In the genomic region with DNA sequence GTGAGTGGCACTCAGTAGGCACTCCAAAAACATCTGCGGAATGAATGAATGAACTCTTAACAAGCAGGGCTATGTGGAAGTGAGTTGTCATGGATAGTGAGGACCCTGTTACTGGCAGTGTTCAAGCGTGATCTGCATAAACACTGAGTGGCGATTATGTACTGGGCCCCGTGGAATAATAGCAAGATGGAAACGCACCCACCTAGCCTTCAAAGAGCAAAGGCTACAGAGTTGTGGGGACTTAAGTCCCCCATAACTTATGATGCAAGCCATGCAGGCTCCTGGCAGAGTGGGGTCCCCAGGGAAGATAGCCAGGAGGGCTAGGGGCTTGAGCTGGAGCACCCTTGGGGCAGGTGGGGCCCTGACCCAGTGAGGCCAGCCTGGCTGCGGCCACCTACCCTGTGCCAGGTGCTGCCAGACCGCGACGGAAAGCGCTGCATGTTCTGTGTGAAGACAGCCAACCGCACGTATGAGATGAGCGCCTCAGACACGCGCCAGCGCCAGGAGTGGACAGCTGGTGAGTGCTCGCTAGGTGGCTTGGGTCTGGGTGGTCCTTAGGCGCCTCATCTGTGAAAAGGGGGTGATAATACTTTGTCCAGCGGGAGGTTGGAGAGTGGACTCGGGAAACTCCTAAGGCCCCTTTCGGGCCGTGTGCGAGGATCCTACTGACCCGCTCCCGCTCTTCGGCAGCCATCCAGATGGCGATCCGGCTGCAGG, we compare ENCODE assay signal across 9 cellular contexts. TPM values are rescaled to one million over a fixed set of nuclear protein-coding genes. Genes with fewer than 3 reads are reported as not detected.
DNase-seq lines count a peak whose midpoint lies in the region; ATAC-seq, FAIRE-seq and TF ChIP-seq lines count a peak whose summit lies in the region.
"Had no signal": no experiment of that assay in that cellular context is flagged by ENCODE, and none has a peak within 500 bp of the region (broad histone marks: within the 10 kb centered on the region; RNA-seq: fewer than 3 reads in every experiment).

No MANE protein-coding gene starts in this region.

- H3K27me3 ChIP-seq in endothelial cell of umbilical vein (ENCODE audit: control insufficient read depth in 2 of 2, insufficient read depth in 2 of 2, low read length in 2 of 2): peaks cover 9 to 15% of the 10 kb centered on the region in 2 experiments

- no peaks in the 10 kb centered on the region for H3K9me3 ChIP-seq in endothelial cell of umbilical vein (replicated peaks; ENCODE audit: control insufficient read depth, insufficient read depth, low read length)

- peaks cover 5% of the 10 kb centered on the region for H3K4me1 ChIP-seq in endothelial cell of umbilical vein (ENCODE audit: control insufficient read depth, extremely low read depth, insufficient read depth, low read length)

- ATAC-seq in naive thymus-derived CD8-positive, alpha-beta T cell: no peak

- no TSS peak for BruUV-seq in endothelial cell of umbilical vein (replicated peaks; lab: Mats Ljungman, UMichigan)

- TF ChIP-seq CTCF in AG09309 (IDR thresholded peaks at IDR 0.05; ENCODE audit: control insufficient read depth, insufficient read depth, low read depth, low read length, missing control alignments): no peak
- no peak for TF ChIP-seq CTCF in endothelial cell of umbilical vein (IDR thresholded peaks at IDR 0.05; ENCODE audit: extremely low read depth in 1 of 2, insufficient read depth in 1 of 2, low read depth in 1 of 2, low read length in 2 of 2)

- no peaks in the 10 kb centered on the region for H3K27me3 Mint-ChIP-seq in naive thymus-derived CD8-positive, alpha-beta T cell

- no peak overlapping the region for H3K9ac ChIP-seq in endothelial cell of umbilical vein (replicated peaks; ENCODE audit: extremely low read depth, insufficient read depth, low read length)

- H3K27ac ChIP-seq in endothelial cell of umbilical vein (ENCODE audit: insufficient read depth, low read depth, low read length): no peak overlapping the region

- no peak for FAIRE-seq in endothelial cell of umbilical vein (lab: Jason Lieb, UNC)

- peak overlapping the region; percentile 59 for H3K4me2 ChIP-seq in endothelial cell of umbilical vein (ENCODE audit: insufficient read depth, low read length)

- no peak for DNase-seq in AG09309 (ENCODE audit: low read depth)
- DNase-seq in NCI-H1105 (lab: John Stamatoyannopoulos, UW): peak; percentile 36
- no peak for DNase-seq in endothelial cell of umbilical vein (ENCODE audit: low read depth, low spot score)
- DNase-seq in naive thymus-derived CD8-positive, alpha-beta T cell: no peak
- DNase-seq in T-helper 9 cell: no peak
- no peak for DNase-seq in T1000 (lab: John Stamatoyannopoulos, UW)
- no peak for DNase-seq in kidney glomerular epithelial cell (lab: John Stamatoyannopoulos, UW)
- DNase-seq in GM19238 (ENCODE audit: insufficient read length, low spot score): no peak
- DNase-seq: KG1 had no signal

- peaks cover 28 to 70% (median 56%) of the 10 kb centered on the region in 4 donors for H3K4me1 Mint-ChIP-seq in naive thymus-derived CD8-positive, alpha-beta T cell

- CTCF ChIA-PET in endothelial cell of umbilical vein (lab: Charles Lee): interaction anchor here (0.7 to 2.7 kb wide), 13 partner anchors 10 to 419 kb away, joined by 3 to 26 read pairs (median 4); a partner anchor contains a TSS

- H3K27ac Mint-ChIP-seq in naive thymus-derived CD8-positive, alpha-beta T cell: peak overlapping the region in 7 of 10 donors; percentile 59 to 100 (median 76)

- no peaks in the 10 kb centered on the region for H3K9me3 Mint-ChIP-seq in naive thymus-derived CD8-positive, alpha-beta T cell

- no peak for TF ChIP-seq POLR2A in endothelial cell of umbilical vein (IDR thresholded peaks at IDR 0.05; ENCODE audit: low read depth, low read length)

- no peaks in the 10 kb centered on the region for H4K20me1 ChIP-seq in endothelial cell of umbilical vein (replicated peaks; ENCODE audit: control insufficient read depth, extremely low read depth, insufficient read depth, low read length)

- H3K4me3 ChIP-seq in AG09309 (ENCODE audit: control insufficient read depth, low read depth, low read length) (peak overlapping the region; percentile 50), endothelial cell of umbilical vein (replicated peaks in 1 of 3; ENCODE audit: insufficient read depth in 1 of 3, low read depth in 1 of 3, low read length in 3 of 3) (peak overlapping the region; percentile 23 to 52 (median 31))

- no peaks in the 10 kb centered on the region for H3K79me2 ChIP-seq in endothelial cell of umbilical vein (ENCODE audit: control insufficient read depth, insufficient read depth, low read length)

- POLR2A ChIA-PET in endothelial cell of umbilical vein (lab: Charles Lee): no interaction called here
- POLR2A ChIA-PET in naive thymus-derived CD8-positive, alpha-beta T cell (lab: Charles Lee): interaction anchor here (0.6 to 26.4 kb wide), 4 partner anchors 12 to 226 kb away, joined by 3 to 766 read pairs (median 4); a partner anchor contains a TSS

- no peak overlapping the region for H3K4me3 Mint-ChIP-seq in naive thymus-derived CD8-positive, alpha-beta T cell

- intact Hi-C loops in endothelial cell of umbilical vein (cut with micrococcal nuclease): loop anchor here (2.0 kb wide), 1 partner anchor 19 kb away; no protein-coding TSS in a partner anchor

- H3K36me3 Mint-ChIP-seq in naive thymus-derived CD8-positive, alpha-beta T cell: peaks cover 11 to 87% (median 46%) of the 10 kb centered on the region in 3 donors

- no peaks in the 10 kb centered on the region for H3K9me1 ChIP-seq in endothelial cell of umbilical vein (replicated peaks; ENCODE audit: control insufficient read depth, extremely low read depth, insufficient read depth, low read length)

- H3K36me3 ChIP-seq in endothelial cell of umbilical vein (ENCODE audit: control insufficient read depth in 2 of 2, extremely low read depth in 1 of 2, insufficient read depth in 2 of 2, low read length in 2 of 2): no peaks in the 10 kb centered on the region

- H2AFZ ChIP-seq in endothelial cell of umbilical vein (ENCODE audit: low read depth, low read length): peak overlapping the region; percentile 93

- dilution Hi-C loops in endothelial cell of umbilical vein (cut with MboI; ENCODE audit: extremely low pct_ligation_motif_present, low sequenced_read_pairs): no loop called here

TF ChIP-seq in endothelial cell of umbilical vein, 7 proteins besides CTCF, POLR2A, EP300 and RAD21:
- TF ChIP-seq, protein P1, sequence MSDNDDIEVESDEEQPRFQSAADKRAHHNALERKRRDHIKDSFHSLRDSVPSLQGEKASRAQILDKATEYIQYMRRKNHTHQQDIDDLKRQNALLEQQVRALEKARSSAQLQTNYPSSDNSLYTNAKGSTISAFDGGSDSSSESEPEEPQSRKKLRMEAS (IDR thresholded peaks at IDR 0.05; ENCODE audit: insufficient read depth, insufficient read length): no peak
- TF ChIP-seq EZH2 (IDR thresholded peaks at IDR 0.05; ENCODE audit: borderline replicate concordance, low read depth, low read length, severe bottlenecking): peak; percentile 43

RNA-seq across cellular contexts. Expression of a gene that starts 20.0 kb away (rescaled TPM):
- 0.77 and 1.0 TPM in 2 replicates for total RNA-seq in endothelial cell of umbilical vein
- polyA plus RNA-seq in endothelial cell of umbilical vein: 0.43 and 0.59 TPM in 2 replicates
- polyA plus RNA-seq in endothelial cell of umbilical vein (2011; cell fraction: cytosol; rRNA removed): 0.36 and 0.49 TPM in 2 replicates
- 2.2 and 2.8 TPM in 2 replicates for polyA plus RNA-seq in endothelial cell of umbilical vein (2011; cell fraction: nucleus; rRNA removed)
- 0.74 and 1.3 TPM in 2 replicates for polyA plus RNA-seq in endothelial cell of umbilical vein (2012)
- polyA minus RNA-seq in endothelial cell of umbilical vein: 0.41 and 2.6 TPM in 2 replicates
- polyA minus RNA-seq in endothelial cell of umbilical vein (2011; cell fraction: cytosol; rRNA and poly(A)+ RNA removed): not detected
- polyA minus RNA-seq in endothelial cell of umbilical vein (2011; cell fraction: nucleus; rRNA and poly(A)+ RNA removed): 1.0 and 1.3 TPM in 2 replicates
- 100 to 1,000 TPM; 263 to 268 TPM for total RNA-seq in naive thymus-derived CD8-positive, alpha-beta T cell
- 100 to 1,000 TPM in 2 of 3 donors, 10 to 100 TPM in 1; 93.7 to 196 (median 136) TPM for polyA plus RNA-seq in naive thymus-derived CD8-positive, alpha-beta T cell

RNA-seq across cellular contexts. Expression of a gene that starts 24.7 kb away (rescaled TPM):
- 23.4 and 29.2 TPM in 2 replicates for total RNA-seq in endothelial cell of umbilical vein
- 29.2 and 32.5 TPM in 2 replicates for polyA plus RNA-seq in endothelial cell of umbilical vein
- 18.4 and 22.5 TPM in 2 replicates for polyA plus RNA-seq in endothelial cell of umbilical vein (2011; cell fraction: cytosol; rRNA removed)
- 23.4 and 24.6 TPM in 2 replicates for polyA plus RNA-seq in endothelial cell of umbilical vein (2011; cell fraction: nucleus; rRNA removed)
- polyA plus RNA-seq in endothelial cell of umbilical vein (2012): 17.6 and 21.9 TPM in 2 replicates
- 21.0 and 22.8 TPM in 2 replicates for polyA minus RNA-seq in endothelial cell of umbilical vein
- 4.2 TPM for polyA minus RNA-seq in endothelial cell of umbilical vein (2011; cell fraction: cytosol; rRNA and poly(A)+ RNA removed)
- polyA minus RNA-seq in endothelial cell of umbilical vein (2011; cell fraction: nucleus; rRNA and poly(A)+ RNA removed): 9.3 and 9.5 TPM in 2 replicates
- total RNA-seq in naive thymus-derived CD8-positive, alpha-beta T cell: 10 to 100 TPM; 48.7 to 50.6 TPM
- polyA plus RNA-seq in naive thymus-derived CD8-positive, alpha-beta T cell: 10 to 100 TPM in 1 of 3 donors, 1 to 10 TPM in 2; 1.9 to 14.3 (median 5.5) TPM

RNA-seq across cellular contexts. Expression of a gene that starts 58.1 kb away (rescaled TPM):
- 26.7 and 34.6 TPM in 2 replicates for total RNA-seq in endothelial cell of umbilical vein
- polyA plus RNA-seq in endothelial cell of umbilical vein: 27.9 and 33.3 TPM in 2 replicates
- 18.4 and 20.7 TPM in 2 replicates for polyA plus RNA-seq in endothelial cell of umbilical vein (2011; cell fraction: cytosol; rRNA removed)
- 91.7 and 122 TPM in 2 replicates for polyA plus RNA-seq in endothelial cell of umbilical vein (2011; cell fraction: nucleus; rRNA removed)
- 18.1 and 20.8 TPM in 2 replicates for polyA plus RNA-seq in endothelial cell of umbilical vein (2012)
- polyA minus RNA-seq in endothelial cell of umbilical vein: 35.4 and 44.9 TPM in 2 replicates
- 9.7 TPM for polyA minus RNA-seq in endothelial cell of umbilical vein (2011; cell fraction: cytosol; rRNA and poly(A)+ RNA removed)
- polyA minus RNA-seq in endothelial cell of umbilical vein (2011; cell fraction: nucleus; rRNA and poly(A)+ RNA removed): 26.9 and 29.8 TPM in 2 replicates
- total RNA-seq in naive thymus-derived CD8-positive, alpha-beta T cell: 10 to 100 TPM; 94.7 to 96.8 TPM
- 10 to 100 TPM; 22.1 to 35.9 (median 30.7) TPM for polyA plus RNA-seq in naive thymus-derived CD8-positive, alpha-beta T cell

Comparison
In these comparisons a context has a peak if more than half of its experiments do, and no peak if none do; other contexts are left out.
1. RNA of a gene that starts 20.0 kb away (total RNA-seq): 263 to 268 TPM in naive thymus-derived CD8-positive, alpha-beta T cell; 0.77 to 1.0 TPM in endothelial cell of umbilical vein; every median in the first group is over 100 times any median in the second.